In the genomic region with DNA sequence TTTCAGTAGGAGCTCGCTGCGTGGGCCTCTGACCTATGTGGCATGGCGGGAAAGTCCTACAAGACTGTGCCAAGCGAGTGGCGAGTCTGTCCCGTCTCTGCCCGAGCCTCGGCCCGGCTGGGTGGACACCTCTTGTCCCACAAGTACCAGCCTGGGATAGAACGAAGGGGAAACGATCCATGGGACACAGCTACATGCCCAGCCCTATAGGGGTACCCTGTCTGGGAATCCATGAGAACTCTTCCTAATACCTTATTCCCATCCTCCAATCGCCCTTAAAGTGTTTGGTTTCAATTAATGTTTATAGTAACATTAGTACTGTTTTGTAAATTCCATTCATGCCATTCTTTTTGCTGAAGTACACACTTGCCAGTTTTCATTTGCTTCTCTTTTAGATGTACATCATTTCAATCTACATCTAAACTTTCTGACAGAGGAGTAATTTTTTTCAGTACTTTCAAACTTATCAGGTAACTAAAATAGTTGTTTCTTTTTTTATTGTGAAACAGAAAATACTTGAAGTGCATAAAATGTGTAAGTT, we compare ENCODE assay signal across 8 cellular contexts. TPM values are rescaled to one million over a fixed set of nuclear protein-coding genes. Genes with fewer than 3 reads are reported as not detected.
DNase-seq lines count a peak whose midpoint lies in the region; ATAC-seq and TF ChIP-seq lines count a peak whose summit lies in the region.

No MANE protein-coding gene starts in this region.

- H3K4me1 ChIP-seq in MM.1S (ENCODE audit: low read length): no peaks in the 10 kb centered on the region

- DNase-seq in RWPE1 (ENCODE audit: low spot score): no peak
- peak; percentile 11 for DNase-seq in fibroblast of villous mesenchyme (ENCODE audit: low read depth)
- no peak for DNase-seq in NCI-H146 treated with DMSO at 0.1 percent for 48 hours (lab: John Stamatoyannopoulos, UW; ENCODE audit: unreplicated experiment)
- DNase-seq in SHP77 (lab: John Stamatoyannopoulos, UW): no peak
- DNase-seq in MM.1S: no peak
- DNase-seq in stimulated activated CD8-positive, alpha-beta memory T cell treated with anti-CD3 and anti-CD28 coated beads, Interleukin-4, amount 100 ng/mL, for 48 hours: no peak

- H3K9me3 ChIP-seq in MM.1S (replicated peaks; ENCODE audit: insufficient read depth, low read length): no peaks in the 10 kb centered on the region

- CTCF ChIA-PET in RWPE1 (lab: Yijun Ruan, JAX): no interaction called here

- H3K27me3 ChIP-seq in MM.1S (replicated peaks; ENCODE audit: insufficient read depth, low read length): no peaks in the 10 kb centered on the region

- H3K36me3 ChIP-seq in MM.1S (replicated peaks; ENCODE audit: insufficient read depth, low read length): no peaks in the 10 kb centered on the region

- peak; percentile 13 for ATAC-seq in GM18907 (IDR thresholded peaks at IDR 0.05; ENCODE audit: unreplicated experiment)

- no peaks in the 10 kb centered on the region for H3F3A ChIP-seq in MM.1S (ENCODE audit: insufficient read depth, low read length)

- peak overlapping the region; percentile 85 for H3K27ac ChIP-seq in RWPE1
- H3K27ac ChIP-seq in skin epidermis: peak overlapping the region in 20 of 21 experiments; percentile 65 to 96 (median 89)
- H3K27ac ChIP-seq in MM.1S (ENCODE audit: low read length): no peak overlapping the region

- H3K4me2 ChIP-seq in MM.1S (ENCODE audit: low read depth, low read length): no peak overlapping the region

- peak overlapping the region; percentile 88 for H3K4me3 ChIP-seq in fibroblast of villous mesenchyme (ENCODE audit: low read depth, low read length)
- H3K4me3 ChIP-seq in skin epidermis: peak overlapping the region; percentile 53 to 81 (median 65)
- no peak overlapping the region for H3K4me3 ChIP-seq in MM.1S (ENCODE audit: low read length)

- TF ChIP-seq CTCF in RWPE1 (conservative IDR thresholded peaks at IDR 0.05; ENCODE audit: low read depth): no peak
- TF ChIP-seq CTCF in fibroblast of villous mesenchyme (IDR thresholded peaks at IDR 0.05; ENCODE audit: insufficient read depth, low read depth, low read length): no peak
- TF ChIP-seq CTCF in MM.1S (IDR thresholded peaks at IDR 0.05; ENCODE audit: low read length): no peak

- POLR2A ChIA-PET in RWPE1 (lab: Yijun Ruan, JAX; ENCODE audit: low non-redundant PET): no interaction called here

- H3K79me2 ChIP-seq in MM.1S (ENCODE audit: low read length): no peaks in the 10 kb centered on the region

- no peaks in the 10 kb centered on the region for H3K9me2 ChIP-seq in MM.1S (replicated peaks; ENCODE audit: insufficient read depth, low read length)

- no peaks in the 10 kb centered on the region for H4K20me1 ChIP-seq in MM.1S (ENCODE audit: insufficient read depth, low read length)

- H3K9ac ChIP-seq in MM.1S (ENCODE audit: low read length): no peak overlapping the region

- no peak overlapping the region for H2AFZ ChIP-seq in MM.1S (ENCODE audit: low read length)

RNA-seq across cellular contexts. Expression of a gene that starts 0.7 kb away (rescaled TPM):
- total RNA-seq in fibroblast of villous mesenchyme: 4.5 and 10.4 TPM in 2 replicates

RNA-seq across cellular contexts. Expression of a gene that starts 11.8 kb away (rescaled TPM):
- total RNA-seq in fibroblast of villous mesenchyme: 2.3 and 6.0 TPM in 2 replicates
